In genomic region chr3:123090700-123091585, GRCh38 we compare ENCODE assay signal across 10 cellular contexts. TPM values are rescaled to one million over a fixed set of nuclear protein-coding genes. Genes with fewer than 3 reads are reported as not detected.
DNase-seq lines count a peak whose midpoint lies in the region; ATAC-seq and TF ChIP-seq lines count a peak whose summit lies in the region.
"Had no signal": no experiment of that assay in that cellular context is flagged by ENCODE, and none has a peak within 500 bp of the region (broad histone marks: within the 10 kb centered on the region; RNA-seq: fewer than 3 reads in every experiment).

No MANE protein-coding gene starts in this region.

- H3K4me3 ChIP-seq in left ventricle myocardium inferior (no peak overlapping the region), coronary artery (no peak overlapping the region), uterus (no peak overlapping the region)
- H3K4me3 ChIP-seq: pancreas had no signal

- H3K4me3 Mint-ChIP-seq in type B pancreatic cell, result no peak overlapping the region
- H3K4me3 Mint-ChIP-seq in Calu3 (ENCODE audit: low read depth, unreplicated experiment), result no peak overlapping the region

- intact Hi-C loops in left ventricle myocardium inferior (cut with micrococcal nuclease) (no loop called here), left ventricle myocardium superior (cut with micrococcal nuclease) (no loop called here), uterus (cut with DNase I; ENCODE audit: low total_unique reads) (no loop called here), Calu3 (cut with micrococcal nuclease; ENCODE audit: unreplicated experiment) (no loop called here)

- H3K27ac ChIP-seq in left ventricle myocardium inferior (replicated peaks) (peak overlapping the region; percentile 60), coronary artery (peak overlapping the region; percentile 74 to 85), uterus (no peak overlapping the region)

- peak overlapping the region; percentile 37 for H3K27ac Mint-ChIP-seq in type B pancreatic cell
- no peak overlapping the region for H3K27ac Mint-ChIP-seq in Calu3 (ENCODE audit: unreplicated experiment)

- TF ChIP-seq CTCF in left ventricle myocardium inferior (IDR thresholded peaks at IDR 0.05; ENCODE audit: borderline replicate concordance) (no peak), coronary artery (IDR thresholded peaks at IDR 0.05) (no peak), type B pancreatic cell (conservative IDR thresholded peaks at IDR 0.05) (no peak), uterus (IDR thresholded peaks at IDR 0.05) (no peak), Calu3 (IDR thresholded peaks at IDR 0.05; ENCODE audit: unreplicated experiment) (no peak)

- no peaks in the 10 kb centered on the region for H3K27me3 Mint-ChIP-seq in type B pancreatic cell
- no peaks in the 10 kb centered on the region for H3K27me3 Mint-ChIP-seq in Calu3 (ENCODE audit: unreplicated experiment)

- H3K4me1 Mint-ChIP-seq in type B pancreatic cell (ENCODE audit: unreplicated experiment) (peaks cover 23% of the 10 kb centered on the region), Calu3 (ENCODE audit: low read depth, unreplicated experiment) (no peaks in the 10 kb centered on the region)

- no TSS peak for BruUV-seq in Calu3 (replicated peaks; lab: Mats Ljungman, UMichigan)

- H3K36me3 Mint-ChIP-seq in type B pancreatic cell, result peaks cover 9% of the 10 kb centered on the region
- H3K36me3 Mint-ChIP-seq in Calu3 (ENCODE audit: insufficient read depth, unreplicated experiment), result peaks cover 16% of the 10 kb centered on the region

- H3K4me1 ChIP-seq in left ventricle myocardium inferior (peaks cover 37% of the 10 kb centered on the region), uterus (no peaks in the 10 kb centered on the region)

- CTCF ChIA-PET in Calu3 (lab: Charles Lee), result no interaction called here

- H3K36me3 ChIP-seq in left ventricle myocardium inferior (peaks cover 23% of the 10 kb centered on the region), uterus (no peaks in the 10 kb centered on the region)

- ATAC-seq in left ventricle myocardium superior (no peak), HG02884 (IDR thresholded peaks at IDR 0.05; ENCODE audit: unreplicated experiment) (no peak)

- DNase-seq in left ventricle myocardium inferior, result no peak
- DNase-seq in left ventricle myocardium superior, result no peak
- DNase-seq in NCI-H2081 (lab: John Stamatoyannopoulos, UW), result peak; percentile 84 to 94
- no peak for DNase-seq in coronary artery (ENCODE audit: low spot score)
- no peak for DNase-seq in type B pancreatic cell (ENCODE audit: extremely low spot score, unreplicated experiment)
- DNase-seq in uterus, result no peak
- DNase-seq in Calu3, result no peak
- DNase-seq: activated T-cell treated with anti-CD3 and anti-CD28 coated beads, Interleukin-2, amount 50 U/mL, for 48 hours; pancreas had no signal

- no peaks in the 10 kb centered on the region for H3K9me3 ChIP-seq in left ventricle myocardium inferior (replicated peaks)
- no peaks in the 10 kb centered on the region for H3K9me3 ChIP-seq in uterus
- H3K9me3 ChIP-seq: pancreas had no signal

- no peak for TF ChIP-seq POLR2A in uterus (IDR thresholded peaks at IDR 0.05)

- H3K9me3 Mint-ChIP-seq in type B pancreatic cell, result no peaks in the 10 kb centered on the region
- no peaks in the 10 kb centered on the region for H3K9me3 Mint-ChIP-seq in Calu3 (ENCODE audit: low read depth, unreplicated experiment)

- H3K27me3 ChIP-seq in left ventricle myocardium inferior (ENCODE audit: low read depth) (no peaks in the 10 kb centered on the region), uterus (no peaks in the 10 kb centered on the region)
- H3K27me3 ChIP-seq: pancreas had no signal

RNA-seq across cellular contexts. Expression of gene PDIA5, which starts 24.1 kb away (rescaled TPM):
- total RNA-seq in left ventricle myocardium inferior, result 6.0 TPM
- total RNA-seq in left ventricle myocardium superior, result 4.8 TPM
- total RNA-seq in type B pancreatic cell (ENCODE audit: low replicate concordance), result 28.5 and 48.4 TPM in 2 replicates
- total RNA-seq in uterus, result 10 to 100 TPM in 3 of 4 donors, 1 to 10 TPM in 1; 3.6 to 38.1 (median 25.1) TPM
- total RNA-seq in Calu3 (2022), result 31.5 and 31.6 TPM in 2 replicates

Comparison
In these comparisons a context has a peak if more than half of its experiments do, and no peak if none do; other contexts are left out.
1. DNase-seq: peak in NCI-H2081 (2 of 2); none in left ventricle myocardium inferior (single experiment), left ventricle myocardium superior (single experiment), coronary artery (single experiment), type B pancreatic cell (single experiment), uterus (0 of 2) and Calu3 (single experiment).
2. H3K27ac ChIP-seq: peak in left ventricle myocardium inferior (single experiment) and coronary artery (2 of 2); none in uterus (0 of 2).